In the genomic region with DNA sequence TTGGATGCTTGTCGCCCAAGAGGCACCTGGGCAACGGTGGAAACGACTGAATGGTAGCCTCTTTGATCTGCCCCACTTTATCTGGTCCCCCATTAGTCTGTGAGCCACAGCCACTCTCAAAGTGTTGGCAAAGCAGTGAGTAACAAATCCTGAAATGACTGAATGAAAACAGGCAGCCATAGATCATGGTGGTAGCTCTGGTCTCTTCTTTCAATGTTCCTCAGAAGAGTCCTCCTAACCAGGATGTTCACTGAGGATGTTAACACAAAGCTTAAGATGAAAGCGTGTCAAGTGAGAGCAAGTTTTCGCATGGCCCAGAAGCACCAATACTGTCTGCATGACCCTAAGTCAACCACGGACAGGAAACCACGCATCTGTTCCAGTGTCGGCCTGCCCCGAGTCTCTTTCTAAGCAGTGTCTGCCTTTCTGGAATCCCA, we compare ENCODE assay signal across 9 cellular contexts.
A peak's percentile ranks its signal among the peaks of the same experiment; 100 is the strongest.
DNase-seq lines count a peak whose midpoint lies in the region; ATAC-seq, FAIRE-seq and TF ChIP-seq lines count a peak whose summit lies in the region.
"Had no signal": no experiment of that assay in that cellular context is flagged by ENCODE, and none has a peak within 500 bp of the region (broad histone marks: within the 10 kb centered on the region; RNA-seq: fewer than 3 reads in every experiment).

No MANE protein-coding gene starts in this region.

- H3K4me3 ChIP-seq in thyroid gland (replicated peaks in 1 of 3) = no peak overlapping the region
- no peak overlapping the region for H3K4me3 ChIP-seq in HepG2 (replicated peaks in 1 of 3; ENCODE audit: insufficient read depth in 1 of 3, low read depth in 2 of 3, low read length in 3 of 3)

- H3K27me3 Mint-ChIP-seq in activated naive CD4-positive, alpha-beta T cell treated with anti-CD3 and anti-CD28 coated beads for 36 hours (ENCODE audit: low read depth) = no peaks in the 10 kb centered on the region

- peaks cover 83% of the 10 kb centered on the region for H3K4me1 Mint-ChIP-seq in activated naive CD4-positive, alpha-beta T cell treated with anti-CD3 and anti-CD28 coated beads for 36 hours (ENCODE audit: low read depth)

- H3K27me3 ChIP-seq in thyroid gland (no peaks in the 10 kb centered on the region), HepG2 (ENCODE audit: control insufficient read depth in 1 of 2, insufficient read depth in 2 of 2, low read length in 2 of 2) (no peaks in the 10 kb centered on the region)

- H3K36me3 Mint-ChIP-seq in activated naive CD4-positive, alpha-beta T cell treated with anti-CD3 and anti-CD28 coated beads for 36 hours (ENCODE audit: low read depth) = peaks cover 19% of the 10 kb centered on the region

- no peak for TF ChIP-seq RAD21 in HepG2 (CRISPR knock-in tag; IDR thresholded peaks at IDR 0.05)

- in situ Hi-C loops in HepG2 (cut with HindIII; ENCODE audit: extremely low pct_ligation_motif_present, low pct_unique_long_range_greater_than_20kb) = no loop called here

- no peak for FAIRE-seq in HepG2 (lab: Jason Lieb, UNC)
- FAIRE-seq: islet of Langerhans had no signal

- H3K27ac ChIP-seq in thyroid gland = no peak overlapping the region
- no peak overlapping the region for H3K27ac ChIP-seq in HepG2 (ENCODE audit: extremely low read length, insufficient read depth, low read length)

- H3K36me3 ChIP-seq in thyroid gland = peaks cover 0 to 8% of the 10 kb centered on the region in 2 donors
- H3K36me3 ChIP-seq in HepG2 (replicated peaks in 1 of 2; ENCODE audit: control insufficient read depth in 1 of 2, insufficient read depth in 2 of 2, low read length in 2 of 2) = peaks cover 3 to 10% of the 10 kb centered on the region in 2 experiments; a peak in 4 of 5 replicates

- WGBS in thyroid gland, 2 donors = 82 to 90% methylated on average over 9 of the region's 9 CpGs
- WGBS in HepG2 (ENCODE audit: low lambda C conversion rate) = 99% methylated on average over 9 of the region's 9 CpGs

- H3K9me3 Mint-ChIP-seq in activated naive CD4-positive, alpha-beta T cell treated with anti-CD3 and anti-CD28 coated beads for 36 hours = no peaks in the 10 kb centered on the region

- H3K4me1 ChIP-seq in thyroid gland = no peaks in the 10 kb centered on the region
- H3K4me1 ChIP-seq in HepG2 (ENCODE audit: insufficient read depth, low read length) = no peaks in the 10 kb centered on the region

- TF ChIP-seq POLR2A in thyroid gland (IDR thresholded peaks at IDR 0.05) = no peak
- TF ChIP-seq POLR2A in HepG2 (IDR thresholded peaks at IDR 0.05; ENCODE audit: insufficient read depth in 1 of 2, low read depth in 2 of 2, low read length in 2 of 2) = no peak

- DNase-seq in activated naive CD4-positive, alpha-beta T cell treated with Interleukin-2 at 50 U/mL for 16 hours = peak; percentile 60
- no peak for DNase-seq in activated naive CD4-positive, alpha-beta T cell (lab: John Stamatoyannopoulos, UW)
- peak; percentile 80 for DNase-seq in activated naive CD4-positive, alpha-beta T cell treated with anti-CD3 and anti-CD28 coated beads for 36 hours
- no peak for DNase-seq in thyroid gland
- DNase-seq in occipital lobe (lab: John Stamatoyannopoulos, UW) = no peak
- DNase-seq in HepG2 (ENCODE audit: low spot score) = no peak

- H3K4me2 ChIP-seq in HepG2 (ENCODE audit: low read depth, low read length) = no peak overlapping the region

- no TSS peak for BruUV-seq in HepG2 (replicated peaks; lab: Mats Ljungman, UMichigan)

- no peak for TF ChIP-seq EP300 in HepG2 (IDR thresholded peaks at IDR 0.05; ENCODE audit: low read depth in 2 of 2, low read length in 2 of 2)
- no peak for TF ChIP-seq EP300 in HepG2 (CRISPR knock-in tag; IDR thresholded peaks at IDR 0.05; ENCODE audit: borderline replicate concordance)

- intact Hi-C loops in activated naive CD4-positive, alpha-beta T cell treated with anti-CD3 and anti-CD28 coated beads for 36 hours (cut with micrococcal nuclease) = loop anchor here (1.0 to 10.0 kb wide), 13 partner anchors 7 to 310 kb away; partner anchors contain the start of gene IRF4
- intact Hi-C loops in thyroid gland (cut with DNase I) (no loop called here), HepG2 (cut with micrococcal nuclease; ENCODE audit: unreplicated experiment) (no loop called here)

- CTCF ChIA-PET in activated naive CD4-positive, alpha-beta T cell treated with anti-CD3 and anti-CD28 coated beads for 36 hours (lab: Charles Lee) = interaction anchor here (0.6 to 2.7 kb wide), 7 partner anchors 9 to 355 kb away, joined by 3 to 17 read pairs (median 3); no protein-coding TSS in a partner anchor
- CTCF ChIA-PET in HepG2 (lab: Yijun Ruan, JAX; ENCODE audit: low intra/inter-chr PET ratio, low total read pairs) = no interaction called here

- POLR2A ChIA-PET in HepG2 (lab: Yijun Ruan, JAX) = no interaction called here

- H2AFZ ChIP-seq in HepG2 (ENCODE audit: low read length) = no peak overlapping the region

- no peaks in the 10 kb centered on the region for H3K79me2 ChIP-seq in HepG2 (ENCODE audit: insufficient read depth, low read length)

- peak overlapping the region; percentile 96 for H3K27ac Mint-ChIP-seq in activated naive CD4-positive, alpha-beta T cell treated with anti-CD3 and anti-CD28 coated beads for 36 hours

- peak overlapping the region; percentile 56 for H3K4me3 Mint-ChIP-seq in activated naive CD4-positive, alpha-beta T cell treated with anti-CD3 and anti-CD28 coated beads for 36 hours

- ATAC-seq in HG03520 (IDR thresholded peaks at IDR 0.05; ENCODE audit: unreplicated experiment) (peak; percentile 61), HepG2 (no peak), HG03439 (IDR thresholded peaks at IDR 0.05; ENCODE audit: unreplicated experiment) (no peak)

- no peak for TF ChIP-seq CTCF in thyroid gland (IDR thresholded peaks at IDR 0.05)
- no peak for TF ChIP-seq CTCF in HepG2 (CRISPR knock-in tag; IDR thresholded peaks at IDR 0.05)

- H4K20me1 ChIP-seq in HepG2 (ENCODE audit: insufficient read depth, low read length) = no peaks in the 10 kb centered on the region

- no peak overlapping the region for H3K9ac ChIP-seq in HepG2 (ENCODE audit: insufficient read depth, low read depth, low read length)

- no peaks in the 10 kb centered on the region for H3K9me3 ChIP-seq in thyroid gland
- no peaks in the 10 kb centered on the region for H3K9me3 ChIP-seq in HepG2 (ENCODE audit: low read length)

TF ChIP-seq in HepG2, 621 proteins besides CTCF, POLR2A, EP300 and RAD21:
- no peak for TF ChIP-seq POGZ (CRISPR knock-in tag; IDR thresholded peaks at IDR 0.05)
- no peak for TF ChIP-seq HCFC1 (IDR thresholded peaks at IDR 0.05; ENCODE audit: low read depth, low read length)

Comparison
In these comparisons a context has a peak if more than half of its experiments do, and no peak if none do; other contexts are left out.
1. DNase-seq: peak in activated naive CD4-positive, alpha-beta T cell treated with Interleukin-2 at 50 U/mL for 16 hours (single experiment) and activated naive CD4-positive, alpha-beta T cell treated with anti-CD3 and anti-CD28 coated beads for 36 hours (single experiment); none in activated naive CD4-positive, alpha-beta T cell (0 of 4), thyroid gland (0 of 2), occipital lobe (single experiment) and HepG2 (single experiment).